12 cellular contexts compared by ENCODE assay signal in the genomic region with DNA sequence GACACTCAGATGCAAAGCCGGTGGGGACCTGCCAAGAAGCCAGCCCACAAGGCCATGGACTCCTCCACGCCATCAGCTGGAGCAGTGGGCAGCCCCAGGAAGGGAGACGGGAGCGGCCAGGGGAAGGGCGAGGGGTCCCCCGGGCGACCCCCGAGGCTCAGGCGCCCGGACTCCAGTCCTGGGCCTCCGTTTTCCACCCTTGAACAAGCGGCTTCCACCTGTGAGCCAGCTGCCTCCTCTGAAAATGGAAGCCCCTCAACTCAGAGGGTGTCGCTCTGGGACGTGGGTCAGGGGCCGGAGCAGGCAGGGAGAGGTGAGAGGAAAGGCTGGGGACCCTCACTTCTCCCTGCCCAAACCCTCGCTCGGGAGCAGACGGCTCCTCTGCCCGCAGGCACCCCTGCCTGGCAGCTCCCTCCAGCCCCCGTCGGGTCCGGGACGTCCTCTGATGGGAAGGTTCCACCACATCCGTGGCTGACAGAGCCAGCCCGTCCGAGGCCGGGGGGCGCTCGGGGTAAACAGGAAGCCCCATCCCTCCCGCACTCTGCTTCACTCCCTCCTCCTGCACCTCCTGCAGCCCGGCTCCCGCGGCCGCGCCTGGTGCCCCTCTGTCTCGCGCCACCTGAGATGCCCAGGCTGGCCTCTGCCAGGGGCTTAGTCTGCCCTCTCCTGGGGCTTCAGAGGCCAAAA. TPM values are rescaled to one million over a fixed set of nuclear protein-coding genes. Genes with fewer than 3 reads are reported as not detected.
DNase-seq lines count a peak whose midpoint lies in the region; ATAC-seq and TF ChIP-seq lines count a peak whose summit lies in the region.
"Had no signal": no experiment of that assay in that cellular context is flagged by ENCODE, and none has a peak within 500 bp of the region (broad histone marks: within the 10 kb centered on the region; RNA-seq: fewer than 3 reads in every experiment).

No MANE protein-coding gene starts in this region.

- H3K27ac ChIP-seq in right atrium auricular region: peak overlapping the region; percentile 78
- H3K27ac ChIP-seq in suprapubic skin: peak overlapping the region; percentile 26

- H3K36me3 ChIP-seq in right atrium auricular region (peaks cover 5% of the 10 kb centered on the region), suprapubic skin (no peaks in the 10 kb centered on the region)

- POLR2A ChIA-PET in T-cell (lab: Charles Lee): no interaction called here

- TF ChIP-seq CTCF in right atrium auricular region (IDR thresholded peaks at IDR 0.05) (no peak), suprapubic skin (IDR thresholded peaks at IDR 0.05) (no peak)

- TF ChIP-seq EP300 in suprapubic skin (IDR thresholded peaks at IDR 0.05): no peak

- H3K27ac Mint-ChIP-seq in T-cell: peak overlapping the region in 1 of 2 donors; percentile 27
- H3K27ac Mint-ChIP-seq: activated T-cell treated with anti-CD3 and anti-CD28 coated beads, Interleukin-2, amount 50 U/mL, for 72 hours had no signal

- peaks cover 13% of the 10 kb centered on the region for H3K4me1 Mint-ChIP-seq in activated T-cell treated with anti-CD3 and anti-CD28 coated beads, Interleukin-2, amount 50 U/mL, for 4 hours (ENCODE audit: low read depth)
- H3K4me1 Mint-ChIP-seq in T-cell: peaks cover 12 to 16% (median 16%) of the 10 kb centered on the region in 3 donors

- no peak overlapping the region for H3K4me3 Mint-ChIP-seq in activated T-cell treated with anti-CD3 and anti-CD28 coated beads, Interleukin-2, amount 50 U/mL, for 4 hours
- H3K4me3 Mint-ChIP-seq in T-cell: peak overlapping the region in 2 of 3 donors; percentile 49 to 60
- H3K4me3 Mint-ChIP-seq: activated T-cell treated with anti-CD3 and anti-CD28 coated beads, Interleukin-2, amount 50 U/mL, for 72 hours had no signal

- peaks cover 46% of the 10 kb centered on the region for H3K27me3 Mint-ChIP-seq in activated T-cell treated with anti-CD3 and anti-CD28 coated beads, Interleukin-2, amount 50 U/mL, for 4 hours (ENCODE audit: low read depth)
- H3K27me3 Mint-ChIP-seq in T-cell: peaks cover 10 to 55% of the 10 kb centered on the region in 2 donors

- no peak for TF ChIP-seq POLR2A in suprapubic skin (IDR thresholded peaks at IDR 0.05)

- DNase-seq in activated T-cell treated with anti-CD3 and anti-CD28 coated beads, Interleukin-2, amount 50 U/mL, for 4 hours: no peak
- DNase-seq in activated T-cell treated with anti-CD3 and anti-CD28 coated beads for 4 hours (no peak), T-cell (peak in 4 of 34 experiments; percentile 19 to 45 (median 28)), right atrium auricular region (ENCODE audit: low spot score) (no peak), suprapubic skin (ENCODE audit: low spot score in 2 of 2) (no peak), cerebellar cortex (ENCODE audit: low spot score) (no peak), 8988T (no peak)
- DNase-seq: NCI-H2107; SK-N-SH; stimulated activated CD4-positive, alpha-beta T cell treated with anti-CD3 and anti-CD28 coated beads, Interleukin-12 subunit alpha, Interleukin-12 subunit beta, amount 100 ng/mL, for 4 hours had no signal

- CTCF ChIA-PET in T-cell (lab: Charles Lee): no interaction called here

- H3K4me1 ChIP-seq in right atrium auricular region: peaks cover 0 to 28% of the 10 kb centered on the region in 2 donors
- peaks cover 4% of the 10 kb centered on the region for H3K4me1 ChIP-seq in suprapubic skin

- ATAC-seq in activated T-cell treated with anti-CD3 and anti-CD28 coated beads, Interleukin-2, amount 50 U/mL, for 4 hours: peak; percentile 20 to 46
- ATAC-seq in T-cell (replicated peaks in 1 of 4) (peak; percentile 56 to 71 (median 64)), GM21360 (IDR thresholded peaks at IDR 0.05; ENCODE audit: unreplicated experiment) (no peak)

- WGBS in suprapubic skin: 70% methylated on average over 11 of the region's 37 CpGs

- no peaks in the 10 kb centered on the region for H3K9me3 ChIP-seq in right atrium auricular region
- H3K9me3 ChIP-seq in suprapubic skin: no peaks in the 10 kb centered on the region
- H3K9me3 ChIP-seq: SK-N-SH had no signal

- H3K27me3 ChIP-seq in right atrium auricular region: no peaks in the 10 kb centered on the region
- peaks cover 51% of the 10 kb centered on the region for H3K27me3 ChIP-seq in suprapubic skin

- no peaks in the 10 kb centered on the region for H3K36me3 Mint-ChIP-seq in activated T-cell treated with anti-CD3 and anti-CD28 coated beads, Interleukin-2, amount 50 U/mL, for 4 hours (ENCODE audit: insufficient read depth)
- no peaks in the 10 kb centered on the region for H3K36me3 Mint-ChIP-seq in T-cell

- H3K9me3 Mint-ChIP-seq in activated T-cell treated with anti-CD3 and anti-CD28 coated beads, Interleukin-2, amount 50 U/mL, for 4 hours: no peaks in the 10 kb centered on the region
- no peaks in the 10 kb centered on the region for H3K9me3 Mint-ChIP-seq in T-cell
- H3K9me3 Mint-ChIP-seq: activated T-cell treated with anti-CD3 and anti-CD28 coated beads, Interleukin-2, amount 50 U/mL, for 72 hours had no signal

- H3K4me3 ChIP-seq in right atrium auricular region: peak overlapping the region; percentile 28 to 40
- peak overlapping the region; percentile 32 for H3K4me3 ChIP-seq in suprapubic skin

RNA-seq across cellular contexts. Expression of gene EGFL7, which starts 3.7 kb away (rescaled TPM):
- 1 to 10 TPM; 2.3 to 4.3 (median 3.2) TPM for total RNA-seq in activated T-cell treated with anti-CD3 and anti-CD28 coated beads, Interleukin-2, amount 50 U/mL, for 4 hours
- total RNA-seq in T-cell: 1 to 10 TPM in 3 of 5 donors, under 1 TPM in 2; 0.43 to 1.9 (median 1.1) TPM
- total RNA-seq in right atrium auricular region: 100 to 1,000 TPM; 114 to 120 TPM
- 10 to 100 TPM; 12.2 to 49.6 (median 28.6) TPM for total RNA-seq in suprapubic skin

RNA-seq across cellular contexts. Expression of gene AGPAT2, which starts 28.3 kb away (rescaled TPM):
- 10 to 100 TPM; 11.4 to 14.3 (median 11.7) TPM for total RNA-seq in activated T-cell treated with anti-CD3 and anti-CD28 coated beads, Interleukin-2, amount 50 U/mL, for 4 hours
- total RNA-seq in T-cell (10 to 100 TPM in 4 of 5 donors, 1 to 10 TPM in 1; 6.5 to 13.0 (median 12.1) TPM), right atrium auricular region (10 to 100 TPM; 71.9 to 81.9 TPM), suprapubic skin (10 to 100 TPM; 43.5 to 73.2 (median 63.5) TPM)

RNA-seq across cellular contexts. Expression of gene DIPK1B, which starts 53.4 kb away (rescaled TPM):
- total RNA-seq in activated T-cell treated with anti-CD3 and anti-CD28 coated beads, Interleukin-2, amount 50 U/mL, for 4 hours: under 1 TPM in 2 of 3 donors, not detected in 1; 0.16 to 0.18 TPM
- total RNA-seq in T-cell (1 to 10 TPM in 1 of 5 donors, under 1 TPM in 4; 0.25 to 2.1 (median 0.77) TPM), right atrium auricular region (10 to 100 TPM; 45.1 to 45.7 TPM), suprapubic skin (10 to 100 TPM in 1 of 4 donors, 1 to 10 TPM in 3; 3.8 to 13.1 (median 6.3) TPM)
